Comparison of ENCODE assay signal across 28 cellular contexts in the genomic region with DNA sequence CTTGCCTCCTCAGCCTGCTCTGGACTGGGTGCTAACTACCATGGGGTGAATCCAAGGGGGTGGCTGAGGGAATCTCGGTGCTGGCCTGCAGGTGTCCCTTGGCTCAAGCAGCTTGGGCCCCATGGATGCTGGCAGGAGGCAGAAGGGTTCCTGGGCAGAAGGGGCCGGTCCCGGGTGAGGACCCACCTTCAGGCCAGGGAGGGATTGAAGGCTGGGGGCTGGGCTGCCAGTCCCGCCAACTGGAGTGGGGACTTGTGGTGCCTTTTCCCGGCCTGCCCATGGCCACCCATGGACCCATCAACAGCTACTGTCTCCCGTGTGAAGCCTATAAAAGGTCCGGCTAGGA.
"Had no signal": no experiment of that assay in that cellular context is flagged by ENCODE, and none has a peak within 500 bp of the region (broad histone marks: within the 10 kb centered on the region; RNA-seq: fewer than 3 reads in every experiment).

No MANE protein-coding gene starts in this region.

- H3K27ac Mint-ChIP-seq: immature natural killer cell; memory B cell; natural killer cell treated with Interleukin-12 subunit alpha and Interleukin-12 subunit beta and Interleukin-15 and Interleukin-18, amount 100 ng/mL, for 72 hours; stimulated activated naive B cell treated with anti-CD40 and anti-IgM and Interleukin-4, amounts not matched to agents 10 μg/mL and 1 μg/mL and 100 μg/mL, for 72 hours had no signal

- DNase-seq: dermis blood vessel endothelial cell; effector memory CD4-positive, alpha-beta T cell; foreskin keratinocyte; glutamatergic neuron; hippocampal formation; immature natural killer cell; kidney glomerular epithelial cell; left colon; left ventricle myocardium inferior; lower lobe of right lung; retina; stimulated activated CD4-positive, alpha-beta T cell treated with anti-CD3 and anti-CD28 coated beads, Interleukin-12 subunit alpha, Interleukin-12 subunit beta, amount 100 ng/mL, for 4 hours; stimulated activated CD4-positive, alpha-beta T cell treated with anti-CD3 and anti-CD28 coated beads, Interleukin-1b, Interleukin-23, amount 100 ng/mL, for 48 hours; stimulated activated CD4-positive, alpha-beta T cell treated with anti-CD3 and anti-CD28 coated beads, Interleukin-4, amount 100 ng/mL, for 24 hours; stimulated activated naive B cell treated with anti-CD40 and anti-IgM and Interleukin-4, amounts not matched to agents 10 μg/mL and 1 μg/mL and 100 μg/mL, for 72 hours; stomach; thyroid gland; trophoblast cell had no signal

- H3K4me3 ChIP-seq: coronary artery, esophagus muscularis mucosa, heart right ventricle, left ventricle myocardium inferior, lower lobe of right lung, ovary, right lobe of liver, smooth muscle cell, stomach, thyroid gland had no signal

- H3K9me3 Mint-ChIP-seq: central memory CD8-positive, alpha-beta T cell; memory B cell; neural crest cell; stimulated activated naive B cell treated with anti-CD40 and anti-IgM and Interleukin-4, amounts not matched to agents 10 μg/mL and 1 μg/mL and 100 μg/mL, for 72 hours had no signal

- H3K4me2 ChIP-seq: smooth muscle cell had no signal

- H3K4me3 Mint-ChIP-seq: central memory CD8-positive, alpha-beta T cell; immature natural killer cell; memory B cell; natural killer cell treated with Interleukin-12 subunit alpha and Interleukin-12 subunit beta and Interleukin-15 and Interleukin-18, amount 100 ng/mL, for 72 hours; neural crest cell; stimulated activated naive B cell treated with anti-CD40 and anti-IgM and Interleukin-4, amounts not matched to agents 10 μg/mL and 1 μg/mL and 100 μg/mL, for 72 hours had no signal

- H3K27ac ChIP-seq: coronary artery, esophagus muscularis mucosa, foreskin keratinocyte, heart right ventricle, left ventricle myocardium inferior, lower lobe of right lung, ovary, right lobe of liver, stomach, thyroid gland had no signal

- H3K27me3 Mint-ChIP-seq: central memory CD8-positive, alpha-beta T cell; memory B cell; natural killer cell treated with Interleukin-12 subunit alpha and Interleukin-12 subunit beta and Interleukin-15 and Interleukin-18, amount 100 ng/mL, for 72 hours; stimulated activated naive B cell treated with anti-CD40 and anti-IgM and Interleukin-4, amounts not matched to agents 10 μg/mL and 1 μg/mL and 100 μg/mL, for 72 hours had no signal

- H3K9me3 ChIP-seq: esophagus muscularis mucosa, left ventricle myocardium inferior, lower lobe of right lung, ovary, right lobe of liver, thyroid gland had no signal

- H3K36me3 ChIP-seq: esophagus muscularis mucosa, heart right ventricle, left ventricle myocardium inferior, lower lobe of right lung, ovary, right lobe of liver, stomach, thyroid gland had no signal

- H3K27me3 ChIP-seq: esophagus muscularis mucosa, foreskin keratinocyte, heart right ventricle, ovary, right lobe of liver, stomach, thyroid gland had no signal

- H3K4me1 Mint-ChIP-seq: central memory CD8-positive, alpha-beta T cell; immature natural killer cell; memory B cell; neural crest cell; stimulated activated naive B cell treated with anti-CD40 and anti-IgM and Interleukin-4, amounts not matched to agents 10 μg/mL and 1 μg/mL and 100 μg/mL, for 72 hours had no signal

- H3K4me1 ChIP-seq: esophagus muscularis mucosa, foreskin keratinocyte, heart right ventricle, left ventricle myocardium inferior, lower lobe of right lung, right lobe of liver, stomach, thyroid gland had no signal

- ATAC-seq: foreskin keratinocyte, heart right ventricle, left colon had no signal

- H3K36me3 Mint-ChIP-seq: immature natural killer cell; memory B cell; natural killer cell treated with Interleukin-12 subunit alpha and Interleukin-12 subunit beta and Interleukin-15 and Interleukin-18, amount 100 ng/mL, for 72 hours; stimulated activated naive B cell treated with anti-CD40 and anti-IgM and Interleukin-4, amounts not matched to agents 10 μg/mL and 1 μg/mL and 100 μg/mL, for 72 hours had no signal
